In the genomic region with DNA sequence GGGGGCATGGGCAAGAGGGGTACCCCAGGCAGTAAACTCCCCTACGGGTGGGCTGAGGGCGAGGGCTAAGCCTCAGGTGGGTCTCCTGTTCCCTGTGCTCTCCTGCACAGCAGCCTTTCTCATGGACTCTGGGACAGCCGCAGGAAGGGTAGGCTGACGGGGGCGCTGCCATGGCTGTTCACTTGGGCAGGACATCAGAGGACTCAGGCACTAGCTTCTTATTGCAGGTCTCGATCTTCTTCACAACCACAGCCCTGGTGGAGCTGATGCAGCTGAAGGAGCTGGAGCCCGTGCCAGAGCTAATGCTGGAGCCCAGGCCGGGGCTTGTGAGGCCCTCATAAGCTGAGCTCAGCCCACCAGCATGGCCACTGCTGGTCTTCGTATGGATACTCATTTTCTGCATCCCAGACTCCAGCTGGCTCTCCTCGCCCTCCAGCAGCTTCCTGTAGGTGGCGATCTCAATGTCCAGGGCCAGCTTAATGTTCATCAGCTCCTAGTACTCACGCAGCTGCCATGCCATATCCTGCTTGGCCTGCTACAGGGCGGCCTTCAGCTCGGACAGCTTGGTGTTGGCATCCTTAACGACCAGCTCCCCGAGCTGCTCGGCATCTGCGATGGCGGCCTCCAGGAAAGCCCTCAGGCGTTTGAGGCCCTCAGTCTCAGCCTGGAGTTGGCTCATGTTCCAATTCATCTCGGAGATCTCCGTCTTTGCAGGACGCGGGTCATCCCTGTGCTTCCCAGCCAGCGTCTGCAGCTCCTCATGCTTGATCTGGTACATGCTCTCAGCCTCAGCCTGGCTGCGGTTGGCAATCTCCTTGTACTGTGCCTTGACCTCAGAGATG, we compare ENCODE assay signal across 28 cellular contexts.
A peak's percentile ranks its signal among the peaks of the same experiment; 100 is the strongest.
DNase-seq lines count a peak whose midpoint lies in the region; ATAC-seq, FAIRE-seq and TF ChIP-seq lines count a peak whose summit lies in the region.
"Had no signal": no experiment of that assay in that cellular context is flagged by ENCODE, and none has a peak within 500 bp of the region (broad histone marks: within the 10 kb centered on the region; RNA-seq: fewer than 3 reads in every experiment).

No MANE protein-coding gene starts in this region.

- no peak overlapping the region for H3K27ac Mint-ChIP-seq in WTC11
- H3K27ac Mint-ChIP-seq: activated T-cell treated with anti-CD3 and anti-CD28 coated beads, Interleukin-2, amount 50 U/mL, for 72 hours; dendritic cell treated with granulocyte-macrophage colony-stimulating factor and Interleukin-4, amounts not matched to agents 40 ng/mL and 50 ng/mL, for 4 days; nephron; stimulated activated naive B cell treated with anti-CD40 and anti-IgM and Interleukin-4, amounts not matched to agents 10 μg/mL and 1 μg/mL and 100 μg/mL, for 72 hours had no signal

- peak; percentile 26 for DNase-seq in ELF-1 (ENCODE audit: low read depth, low spot score)
- DNase-seq in HT1080 (ENCODE audit: low read depth): peak; percentile 10
- peak; percentile 45 for DNase-seq in WTC11 (ENCODE audit: low spot score)
- peak; percentile 54 for DNase-seq in islet precursor cell
- no peak for DNase-seq in activated effector memory CD4-positive, alpha-beta T cell treated with Interleukin-2 at 50 U/mL for 16 hours
- no peak for DNase-seq in effector CD4-positive, alpha-beta T cell
- no peak for DNase-seq in RCC 7860 (ENCODE audit: low spot score)
- no peak for DNase-seq in HTR-8/SVneo (ENCODE audit: insufficient read length, low spot score)
- DNase-seq: activated CD4-positive, alpha-beta T cell treated with anti-CD3 and anti-CD28 coated beads, Interleukin-2, amount 50 U/mL, for 4 hours; activated naive CD4-positive, alpha-beta T cell treated with Interleukin-2 at 50 U/mL for 16 hours; activated T-cell treated with anti-CD3 and anti-CD28 coated beads, Interleukin-2, amount 50 U/mL, for 72 hours; DMS 273 treated with DMSO at 0.1 percent for 48 hours; foreskin fibroblast; H7; head of caudate nucleus; IMR-90; NCI-H1048; NCI-H187; NCI-H446 treated with DMSO at 0.1 percent for 48 hours; SK-N-SH; small intestine; stimulated activated naive B cell treated with anti-CD40 and anti-IgM and Interleukin-4, amounts not matched to agents 10 μg/mL and 1 μg/mL and 100 μg/mL, for 72 hours; substantia nigra had no signal

- H3K9me3 Mint-ChIP-seq in WTC11: peaks cover 10% of the 10 kb centered on the region
- H3K9me3 Mint-ChIP-seq: activated T-cell treated with anti-CD3 and anti-CD28 coated beads, Interleukin-2, amount 50 U/mL, for 72 hours; central memory CD8-positive, alpha-beta T cell; dendritic cell treated with granulocyte-macrophage colony-stimulating factor and Interleukin-4, amounts not matched to agents 40 ng/mL and 50 ng/mL, for 4 days; nephron; stimulated activated naive B cell treated with anti-CD40 and anti-IgM and Interleukin-4, amounts not matched to agents 10 μg/mL and 1 μg/mL and 100 μg/mL, for 72 hours had no signal

- H3K27me3 Mint-ChIP-seq in WTC11 (ENCODE audit: low read depth): no peaks in the 10 kb centered on the region
- H3K27me3 Mint-ChIP-seq: central memory CD8-positive, alpha-beta T cell; stimulated activated naive B cell treated with anti-CD40 and anti-IgM and Interleukin-4, amounts not matched to agents 10 μg/mL and 1 μg/mL and 100 μg/mL, for 72 hours had no signal

- POLR2A ChIA-PET in WTC11 (lab: Charles Lee): no interaction called here

- ATAC-seq in WTC11: peak; percentile 52
- ATAC-seq: activated CD4-positive, CD25-positive, alpha-beta regulatory T cell treated with anti-CD3 and anti-CD28 coated beads, Interleukin-2, amount 50 U/mL, for 24 hours; activated T-cell treated with anti-CD3 and anti-CD28 coated beads, Interleukin-2, amount 50 U/mL, for 72 hours; pancreas; stimulated activated naive B cell treated with anti-CD40 and anti-IgM and Interleukin-4, amounts not matched to agents 10 μg/mL and 1 μg/mL and 100 μg/mL, for 72 hours had no signal

- no peak; the same call in 1 of the 2 replicates for TF ChIP-seq CTCF in WTC11 (IDR thresholded peaks at IDR 0.05)

- CTCF ChIA-PET in WTC11 (lab: Charles Lee): interaction anchor here (0.6 to 1.3 kb wide), 3 partner anchors 71 to 467 kb away, joined by 3 to 4 read pairs (median 3); no protein-coding TSS in a partner anchor

- FAIRE-seq in RCC 7860 (lab: Jason Lieb, UNC) (no peak), HTR-8/SVneo (lab: Jason Lieb, UNC) (no peak)
- FAIRE-seq: pancreas, small intestine had no signal

- no peak overlapping the region for H3K4me3 Mint-ChIP-seq in WTC11
- H3K4me3 Mint-ChIP-seq: activated T-cell treated with anti-CD3 and anti-CD28 coated beads, Interleukin-2, amount 50 U/mL, for 72 hours; central memory CD8-positive, alpha-beta T cell; dendritic cell treated with granulocyte-macrophage colony-stimulating factor and Interleukin-4, amounts not matched to agents 40 ng/mL and 50 ng/mL, for 4 days; nephron; stimulated activated naive B cell treated with anti-CD40 and anti-IgM and Interleukin-4, amounts not matched to agents 10 μg/mL and 1 μg/mL and 100 μg/mL, for 72 hours had no signal

- H3K4me1 Mint-ChIP-seq in WTC11: no peaks in the 10 kb centered on the region
- H3K4me1 Mint-ChIP-seq: central memory CD8-positive, alpha-beta T cell; nephron; stimulated activated naive B cell treated with anti-CD40 and anti-IgM and Interleukin-4, amounts not matched to agents 10 μg/mL and 1 μg/mL and 100 μg/mL, for 72 hours had no signal

- H3K36me3 Mint-ChIP-seq in WTC11: no peaks in the 10 kb centered on the region
- H3K36me3 Mint-ChIP-seq: stimulated activated naive B cell treated with anti-CD40 and anti-IgM and Interleukin-4, amounts not matched to agents 10 μg/mL and 1 μg/mL and 100 μg/mL, for 72 hours had no signal

TF ChIP-seq in WTC11, 78 proteins besides CTCF, POLR2A, EP300 and RAD21:
- TF ChIP-seq HMGXB4 (CRISPR knock-in tag; IDR thresholded peaks at IDR 0.05): no peak
- TF ChIP-seq, protein P1, sequence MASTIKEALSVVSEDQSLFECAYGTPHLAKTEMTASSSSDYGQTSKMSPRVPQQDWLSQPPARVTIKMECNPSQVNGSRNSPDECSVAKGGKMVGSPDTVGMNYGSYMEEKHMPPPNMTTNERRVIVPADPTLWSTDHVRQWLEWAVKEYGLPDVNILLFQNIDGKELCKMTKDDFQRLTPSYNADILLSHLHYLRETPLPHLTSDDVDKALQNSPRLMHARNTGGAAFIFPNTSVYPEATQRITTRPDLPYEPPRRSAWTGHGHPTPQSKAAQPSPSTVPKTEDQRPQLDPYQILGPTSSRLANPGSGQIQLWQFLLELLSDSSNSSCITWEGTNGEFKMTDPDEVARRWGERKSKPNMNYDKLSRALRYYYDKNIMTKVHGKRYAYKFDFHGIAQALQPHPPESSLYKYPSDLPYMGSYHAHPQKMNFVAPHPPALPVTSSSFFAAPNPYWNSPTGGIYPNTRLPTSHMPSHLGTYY (CRISPR knock-in tag; IDR thresholded peaks at IDR 0.05): no peak

Comparison
In these comparisons a context has a peak if more than half of its experiments do, and no peak if none do; other contexts are left out.
1. DNase-seq: peak in ELF-1 (single experiment), HT1080 (single experiment), WTC11 (single experiment) and islet precursor cell (single experiment); none in activated effector memory CD4-positive, alpha-beta T cell treated with Interleukin-2 at 50 U/mL for 16 hours (single experiment), effector CD4-positive, alpha-beta T cell (single experiment), RCC 7860 (single experiment) and HTR-8/SVneo (single experiment).